In the genomic region with DNA sequence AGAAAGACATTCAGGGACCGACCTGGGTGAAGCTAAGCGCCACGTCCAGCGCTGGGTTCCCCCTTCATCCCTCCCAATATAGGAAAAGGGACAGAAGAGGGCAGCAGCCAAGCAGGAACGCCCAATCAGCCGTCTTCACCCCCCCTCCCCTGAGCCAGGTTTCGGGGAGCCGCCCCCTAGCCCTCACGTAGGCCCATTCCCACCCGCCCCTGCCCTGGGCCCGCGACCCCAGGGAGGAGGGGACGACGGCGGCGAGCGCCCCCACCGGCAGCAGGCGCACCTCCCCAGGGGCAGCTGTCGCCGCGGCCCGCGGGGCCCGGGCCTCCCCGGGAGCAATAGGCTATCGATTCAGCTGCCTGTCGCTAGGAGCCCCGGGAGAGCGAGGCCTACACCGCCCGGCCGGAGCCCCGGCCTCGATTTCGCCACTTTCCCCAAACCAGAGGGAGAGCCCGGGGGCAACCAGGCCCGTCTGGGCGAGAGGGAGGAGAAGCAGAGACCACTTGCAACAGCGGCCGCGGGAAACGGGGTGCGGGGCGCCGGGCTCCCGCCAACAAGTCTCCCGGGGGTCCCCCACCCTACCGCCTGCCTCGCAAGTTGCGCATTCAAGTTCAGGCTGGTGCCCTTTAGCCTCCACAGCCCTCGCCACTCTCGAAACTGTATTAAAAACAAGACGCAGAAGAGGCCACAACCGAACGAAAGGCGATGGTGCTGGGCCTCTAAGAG, we compare ENCODE assay signal across 8 cellular contexts. TPM values are rescaled to one million over a fixed set of nuclear protein-coding genes. Genes with fewer than 3 reads are reported as not detected.
DNase-seq lines count a peak whose midpoint lies in the region; ATAC-seq and TF ChIP-seq lines count a peak whose summit lies in the region.

No MANE protein-coding gene starts in this region.

- no peak for TF ChIP-seq POLR2A in IMR-90 (IDR thresholded peaks at IDR 0.05; ENCODE audit: low read depth, low read length)

- peak overlapping the region; percentile 94 for H2AFZ ChIP-seq in IMR-90 (replicated peaks; ENCODE audit: low read length, poor library complexity)

- peak overlapping the region; percentile 95 for H2AK9ac ChIP-seq in IMR-90 (replicated peaks; ENCODE audit: low read depth, low read length, poor library complexity)

- TF ChIP-seq CTCF in GM20000 (IDR thresholded peaks at IDR 0.05; ENCODE audit: extremely low read depth, missing control alignments), result peak; percentile 57
- TF ChIP-seq CTCF in IMR-90 (conservative IDR thresholded peaks at IDR 0.05; ENCODE audit: low read depth, low read length), result peak; percentile 58

- 0 out of 3 replicates have a peak overlapping the region, but pooled peaks have one; percentile 74 for H2BK15ac ChIP-seq in IMR-90 (ENCODE audit: low read depth, low read length)

- H3K4ac ChIP-seq in IMR-90 (ENCODE audit: low read depth, low read length), result peak overlapping the region; percentile 95

- peak overlapping the region; percentile 96 to 98 for H4K8ac ChIP-seq in IMR-90 (ENCODE audit: low read depth in 2 of 2, low read length in 2 of 2)

- peaks cover 27% of the 10 kb centered on the region; the same call in 1 of the 2 replicates for H4K20me1 ChIP-seq in IMR-90 (ENCODE audit: insufficient read depth, low read length)

- H3K14ac ChIP-seq in IMR-90 (replicated peaks; ENCODE audit: low read depth, low read length), result peak overlapping the region; percentile 95

- CTCF ChIA-PET in CD4-positive, alpha-beta memory T cell (lab: Charles Lee; ENCODE audit: partially characterized antibody), result interaction anchor here (0.6 to 5.6 kb wide), 8 partner anchors 7 to 90 kb away, joined by 3 to 53 read pairs (median 8); a partner anchor contains a TSS
- CTCF ChIA-PET in IMR-90 (lab: Yijun Ruan, JAX), result interaction anchor here (0.5 to 2.2 kb wide), 8 partner anchors 11 to 303 kb away, joined by 3 to 5 read pairs (median 4); no protein-coding TSS in a partner anchor
- CTCF ChIA-PET in naive thymus-derived CD4-positive, alpha-beta T cell (lab: Charles Lee), result interaction anchor here (0.9 to 2.3 kb wide), 4 partner anchors 21 to 48 kb away, joined by 3 to 8 read pairs (median 4); a partner anchor contains a TSS

- ATAC-seq in IMR-90 (ENCODE audit: low read depth), result peak; percentile 60
- ATAC-seq in naive thymus-derived CD4-positive, alpha-beta T cell, result peak; percentile 73
- peak; percentile 66 to 72 for ATAC-seq in stimulated activated naive B cell treated with anti-CD40 and anti-IgM and Interleukin-4, amounts not matched to agents 10 μg/mL and 1 μg/mL and 100 μg/mL, for 72 hours (replicated peaks)

- H3K36me3 ChIP-seq in CD4-positive, alpha-beta memory T cell (ENCODE audit: insufficient read depth, low read length), result peaks cover 8% of the 10 kb centered on the region
- H3K36me3 ChIP-seq in IMR-90 (ENCODE audit: control insufficient read depth, insufficient read depth, low read length), result peaks cover 2% of the 10 kb centered on the region
- H3K36me3 ChIP-seq in naive thymus-derived CD4-positive, alpha-beta T cell (ENCODE audit: control insufficient read depth in 2 of 3, insufficient read depth in 3 of 3, low read length in 3 of 3), result peaks cover 0 to 18% (median 0%) of the 10 kb centered on the region in 3 experiments

- H3K9me3 ChIP-seq in CD4-positive, alpha-beta memory T cell (ENCODE audit: control insufficient read depth in 1 of 2, low read length in 2 of 2), result no peaks in the 10 kb centered on the region
- no peaks in the 10 kb centered on the region for H3K9me3 ChIP-seq in IMR-90 (ENCODE audit: control insufficient read depth, insufficient read depth, low read length)
- H3K9me3 ChIP-seq in naive thymus-derived CD4-positive, alpha-beta T cell (ENCODE audit: control insufficient read depth in 2 of 3, low read length in 3 of 3), result no peaks in the 10 kb centered on the region

- WGBS in IMR-90 (ENCODE audit: extremely low coverage in 2 of 2, insufficient read length in 1 of 2), 2 experiments, result 0% methylated on average over 18 of the region's 57 CpGs; no CpG with 5 or more reads in 1 of the 2 experiments

- H3K9me3 Mint-ChIP-seq in CD4-positive, alpha-beta memory T cell, result peaks cover 0 to 5% (median 0%) of the 10 kb centered on the region in 8 donors
- peaks cover 0 to 3% (median 0%) of the 10 kb centered on the region in 11 donors for H3K9me3 Mint-ChIP-seq in naive thymus-derived CD4-positive, alpha-beta T cell
- no peaks in the 10 kb centered on the region for H3K9me3 Mint-ChIP-seq in stimulated activated naive B cell treated with anti-CD40 and anti-IgM and Interleukin-4, amounts not matched to agents 10 μg/mL and 1 μg/mL and 100 μg/mL, for 72 hours

- peak overlapping the region; percentile 79 for H4K5ac ChIP-seq in IMR-90 (ENCODE audit: low read depth, low read length)

- BruUV-seq in IMR-90 (replicated peaks; lab: Mats Ljungman, UMichigan), result no TSS peak

- H3K23ac ChIP-seq in IMR-90 (ENCODE audit: low read depth, low read length), result peak overlapping the region; percentile 84

- peak overlapping the region; percentile 71 to 94 for H3K4me3 ChIP-seq in CD4-positive, alpha-beta memory T cell (ENCODE audit: low read length in 2 of 2)
- H3K4me3 ChIP-seq in IMR-90 (ENCODE audit: insufficient read depth, low read depth, low read length), result peak overlapping the region; percentile 88
- H3K4me3 ChIP-seq in naive thymus-derived CD4-positive, alpha-beta T cell (ENCODE audit: low read length), result peak overlapping the region; percentile 83

- H3K27me3 Mint-ChIP-seq in CD4-positive, alpha-beta memory T cell, result peaks cover 0 to 2% of the 10 kb centered on the region in 2 donors
- H3K27me3 Mint-ChIP-seq in naive thymus-derived CD4-positive, alpha-beta T cell, result peaks cover 0 to 25% (median 0%) of the 10 kb centered on the region in 5 donors
- no peaks in the 10 kb centered on the region for H3K27me3 Mint-ChIP-seq in stimulated activated naive B cell treated with anti-CD40 and anti-IgM and Interleukin-4, amounts not matched to agents 10 μg/mL and 1 μg/mL and 100 μg/mL, for 72 hours

- peak overlapping the region; percentile 74 for H3K4me2 ChIP-seq in IMR-90 (ENCODE audit: low read depth, low read length)

- H2BK20ac ChIP-seq in IMR-90 (ENCODE audit: low read depth, low read length), result no peak overlapping the region

- H3K4me1 Mint-ChIP-seq in CD4-positive, alpha-beta memory T cell, result peaks cover 33 to 61% (median 45%) of the 10 kb centered on the region in 4 donors
- H3K4me1 Mint-ChIP-seq in naive thymus-derived CD4-positive, alpha-beta T cell, result peaks cover 37 to 54% (median 51%) of the 10 kb centered on the region in 7 donors
- peaks cover 20 to 41% of the 10 kb centered on the region in 2 donors for H3K4me1 Mint-ChIP-seq in stimulated activated naive B cell treated with anti-CD40 and anti-IgM and Interleukin-4, amounts not matched to agents 10 μg/mL and 1 μg/mL and 100 μg/mL, for 72 hours

- H2BK5ac ChIP-seq in IMR-90 (ENCODE audit: low read depth, low read length, poor library complexity, severe bottlenecking), result peak overlapping the region; percentile 69

- H3K79me1 ChIP-seq in IMR-90 (ENCODE audit: low read depth in 1 of 2, low read length in 2 of 2), result peaks cover 18 to 57% of the 10 kb centered on the region in 2 experiments

- POLR2A ChIA-PET in CD4-positive, alpha-beta memory T cell (lab: Charles Lee; ENCODE audit: partially characterized antibody), result interaction anchor here (0.5 to 4.3 kb wide), 9 partner anchors 19 to 1207 kb away, joined by 3 to 78 read pairs (median 8); a partner anchor contains a TSS
- POLR2A ChIA-PET in IMR-90 (lab: Charles Lee; ENCODE audit: unreplicated experiment), result no interaction called here
- POLR2A ChIA-PET in naive thymus-derived CD4-positive, alpha-beta T cell (lab: Charles Lee), result interaction anchor here (0.6 to 5.2 kb wide), 8 partner anchors 8 to 247 kb away, joined by 3 to 37 read pairs (median 4); a partner anchor contains a TSS

- H4K91ac ChIP-seq in IMR-90 (ENCODE audit: insufficient read depth, low read depth, low read length), result peak overlapping the region; percentile 91

- dilution Hi-C loops in IMR-90 (cut with HindIII; ENCODE audit: low sequenced_read_pairs, unreplicated experiment), result no loop called here

- peak overlapping the region; percentile 62; the same call in 1 of the 2 replicates for H2BK120ac ChIP-seq in IMR-90 (ENCODE audit: low read depth, low read length)

- peak overlapping the region; percentile 94 to 98 (median 96) for H3K4me3 Mint-ChIP-seq in CD4-positive, alpha-beta memory T cell
- peak overlapping the region; percentile 86 to 98 (median 96) for H3K4me3 Mint-ChIP-seq in naive thymus-derived CD4-positive, alpha-beta T cell
- peak overlapping the region; percentile 94 to 98 for H3K4me3 Mint-ChIP-seq in stimulated activated naive B cell treated with anti-CD40 and anti-IgM and Interleukin-4, amounts not matched to agents 10 μg/mL and 1 μg/mL and 100 μg/mL, for 72 hours

- peak overlapping the region; percentile 86 for H2AK5ac ChIP-seq in IMR-90 (ENCODE audit: low read depth, low read length)

- H3K56ac ChIP-seq in IMR-90 (ENCODE audit: extremely low read depth, insufficient read depth, low read length), result peak overlapping the region; percentile 68

- peaks cover 22 to 34% of the 10 kb centered on the region in 2 donors for H3K36me3 Mint-ChIP-seq in CD4-positive, alpha-beta memory T cell
- peaks cover 5 to 16% (median 11%) of the 10 kb centered on the region in 5 donors for H3K36me3 Mint-ChIP-seq in naive thymus-derived CD4-positive, alpha-beta T cell
- H3K36me3 Mint-ChIP-seq in stimulated activated naive B cell treated with anti-CD40 and anti-IgM and Interleukin-4, amounts not matched to agents 10 μg/mL and 1 μg/mL and 100 μg/mL, for 72 hours, result peaks cover 18 to 22% of the 10 kb centered on the region in 2 donors

- peak overlapping the region; percentile 75 for H3K27ac ChIP-seq in CD4-positive, alpha-beta memory T cell (ENCODE audit: low read depth, low read length)
- peak overlapping the region; percentile 95 for H3K27ac ChIP-seq in IMR-90 (ENCODE audit: insufficient read depth, low read length)
- H3K27ac ChIP-seq in naive thymus-derived CD4-positive, alpha-beta T cell (ENCODE audit: low read depth, low read length), result peak overlapping the region; percentile 90

- DNase-seq in CD4-positive, alpha-beta memory T cell, result peak; percentile 77 to 82 (median 78)
- DNase-seq in GM20000 (ENCODE audit: low spot score), result peak; percentile 93
- peak; percentile 67 for DNase-seq in IMR-90
- peak; percentile 68 for DNase-seq in RPMI7951 (ENCODE audit: low read depth)
- peak; percentile 47 to 73 for DNase-seq in activated T-helper 1 cell treated with anti-CD3 and anti-CD28 coated beads, Interleukin-2, amount 50 U/mL, for 16 hours (ENCODE audit: low read depth in 1 of 2, low spot score in 1 of 2)
- peak; percentile 61 for DNase-seq in fibroblast of gingiva (ENCODE audit: low read depth)
- DNase-seq in naive thymus-derived CD4-positive, alpha-beta T cell, result peak; percentile 66 to 84 (median 70)
- peak; percentile 68 for DNase-seq in stimulated activated naive B cell treated with anti-CD40 and anti-IgM and Interleukin-4, amounts not matched to agents 10 μg/mL and 1 μg/mL and 100 μg/mL, for 72 hours

- TF ChIP-seq RAD21 in IMR-90 (IDR thresholded peaks at IDR 0.05; ENCODE audit: low read length), result no peak; the same call in none of the 2 replicates

- peak overlapping the region; percentile 82; the same call in 1 of the 2 replicates for H3K18ac ChIP-seq in IMR-90 (ENCODE audit: low read depth, low read length)

- 0 out of 2 replicates have a peak, but pooled peaks cover 8% of the 10 kb centered on the region for H3K9me1 ChIP-seq in IMR-90 (ENCODE audit: insufficient read depth, low read length)

- in situ Hi-C loops in IMR-90 (cut with MboI; ENCODE audit: low sequenced_read_pairs), result no loop called here

- intact Hi-C loops in CD4-positive, alpha-beta memory T cell (cut with micrococcal nuclease), result loop anchor here (2.0 to 5.0 kb wide), 6 partner anchors 91 to 1909 kb away; a partner anchor contains a TSS
- intact Hi-C loops in IMR-90 (cut with micrococcal nuclease), result loop anchor here (1.0 kb wide), 1 partner anchor 22 kb away; no protein-coding TSS in a partner anchor
- intact Hi-C loops in naive thymus-derived CD4-positive, alpha-beta T cell (cut with micrococcal nuclease), result loop anchor here (1.0 to 5.0 kb wide), 9 partner anchors 23 to 1793 kb away; a partner anchor contains a TSS

- no peaks in the 10 kb centered on the region for H3K27me3 ChIP-seq in CD4-positive, alpha-beta memory T cell (ENCODE audit: insufficient read depth, low read length)
- H3K27me3 ChIP-seq in IMR-90 (ENCODE audit: control insufficient read depth, insufficient read depth, low read length), result no peaks in the 10 kb centered on the region
- no peaks in the 10 kb centered on the region for H3K27me3 ChIP-seq in naive thymus-derived CD4-positive, alpha-beta T cell (ENCODE audit: control insufficient read depth in 2 of 2, insufficient read depth in 2 of 2, low read length in 2 of 2)

- H3K4me1 ChIP-seq in CD4-positive, alpha-beta memory T cell (ENCODE audit: insufficient read depth, low read length), result peaks cover 55% of the 10 kb centered on the region
- H3K4me1 ChIP-seq in IMR-90 (ENCODE audit: control insufficient read depth, insufficient read depth, low read length), result peaks cover 8% of the 10 kb centered on the region
- H3K4me1 ChIP-seq in naive thymus-derived CD4-positive, alpha-beta T cell (ENCODE audit: control insufficient read depth in 2 of 2, insufficient read depth in 2 of 2, low read length in 2 of 2), result peaks cover 11 to 18% of the 10 kb centered on the region in 2 donors

- peak overlapping the region; percentile 98 for H3K9ac ChIP-seq in IMR-90 (ENCODE audit: low read depth, low read length)

- H3K27ac Mint-ChIP-seq in CD4-positive, alpha-beta memory T cell, result peak overlapping the region; percentile 91 to 96 (median 94)
- H3K27ac Mint-ChIP-seq in naive thymus-derived CD4-positive, alpha-beta T cell, result peak overlapping the region; percentile 71 to 99 (median 93)
- peak overlapping the region; percentile 97 for H3K27ac Mint-ChIP-seq in stimulated activated naive B cell treated with anti-CD40 and anti-IgM and Interleukin-4, amounts not matched to agents 10 μg/mL and 1 μg/mL and 100 μg/mL, for 72 hours

RNA-seq across cellular contexts. Expression of a gene that starts 1.3 kb away (rescaled TPM):
- total RNA-seq in CD4-positive, alpha-beta memory T cell, result 10 to 100 TPM; 69.3 to 75.7 TPM
- 10 to 100 TPM; 54.4 to 73.4 TPM for polyA plus RNA-seq in CD4-positive, alpha-beta memory T cell
- 12.2 and 17.6 TPM in 2 replicates for total RNA-seq in IMR-90 (2012; rRNA removed)
- polyA plus RNA-seq in IMR-90 (2012; rRNA removed), result 29.9 and 30.4 TPM in 2 replicates
- 21.1 and 22.7 TPM in 2 replicates for polyA plus RNA-seq in IMR-90 (2012; cell fraction: cytosol; rRNA removed)
- polyA plus RNA-seq in IMR-90 (2012; cell fraction: nucleus; rRNA removed; ENCODE audit: low replicate concordance), result 90.6 and 91.2 TPM in 2 replicates
- 10.5 and 11.5 TPM in 2 replicates for total RNA-seq in RPMI7951 (2014; rRNA removed; shearing (Covaris generic))
- total RNA-seq in naive thymus-derived CD4-positive, alpha-beta T cell, result 10 to 100 TPM; 43.0 to 74.3 (median 70.4) TPM
- 10 to 100 TPM; 65.9 to 89.2 TPM for polyA plus RNA-seq in naive thymus-derived CD4-positive, alpha-beta T cell

RNA-seq across cellular contexts. Expression of a gene that starts 39.7 kb away (rescaled TPM):
- 10 to 100 TPM; 14.3 to 15.7 TPM for total RNA-seq in CD4-positive, alpha-beta memory T cell
- polyA plus RNA-seq in CD4-positive, alpha-beta memory T cell, result 1 to 10 TPM; 4.6 to 8.9 TPM
- 12.8 and 13.3 TPM in 2 replicates for total RNA-seq in IMR-90 (2012; rRNA removed)
- polyA plus RNA-seq in IMR-90 (2012; rRNA removed), result 9.0 and 11.0 TPM in 2 replicates
- 4.3 and 5.3 TPM in 2 replicates for polyA plus RNA-seq in IMR-90 (2012; cell fraction: cytosol; rRNA removed)
- 4.1 and 11.0 TPM in 2 replicates for polyA plus RNA-seq in IMR-90 (2012; cell fraction: nucleus; rRNA removed; ENCODE audit: low replicate concordance)
- total RNA-seq in RPMI7951 (2014; rRNA removed; shearing (Covaris generic)), result 12.2 and 15.6 TPM in 2 replicates
- 10 to 100 TPM in 3 of 5 experiments, 1 to 10 TPM in 2; 4.8 to 17.2 (median 10.6) TPM for total RNA-seq in naive thymus-derived CD4-positive, alpha-beta T cell
- polyA plus RNA-seq in naive thymus-derived CD4-positive, alpha-beta T cell, result 10 to 100 TPM in 1 of 2 donors, 1 to 10 TPM in 1; 3.7 to 13.3 TPM

Comparison
In these comparisons a context has a peak if more than half of its experiments do, and no peak if none do; other contexts are left out.
1. Peak in every context shown above with its lines: DNase-seq, ATAC-seq, H3K4me3 ChIP-seq and H3K27ac ChIP-seq.